Comparison of ENCODE assay signal across 20 cellular contexts in the genomic region with DNA sequence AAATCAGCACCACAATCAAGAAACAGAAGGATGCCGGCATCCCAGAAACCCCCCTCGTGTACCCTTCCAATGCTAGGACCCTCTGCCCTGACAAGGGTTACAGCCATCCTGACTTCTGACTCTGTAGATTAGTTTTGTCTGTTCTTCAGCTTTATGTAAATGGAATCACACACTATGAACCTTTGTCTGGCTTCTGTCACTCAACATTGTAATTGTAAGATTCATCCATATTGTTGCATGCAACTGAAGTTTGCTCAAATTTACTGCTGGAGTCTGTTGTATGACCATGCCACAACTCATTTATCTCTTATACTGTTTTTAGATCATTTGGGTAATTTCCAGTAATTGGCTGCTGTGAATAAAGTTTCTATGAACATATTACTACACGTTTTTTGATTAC.
"Had no signal": no experiment of that assay in that cellular context is flagged by ENCODE, and none has a peak within 500 bp of the region (broad histone marks: within the 10 kb centered on the region; RNA-seq: fewer than 3 reads in every experiment).

No MANE protein-coding gene starts in this region.

- H3K36me3 Mint-ChIP-seq: naive B cell had no signal

- H3K9me3 Mint-ChIP-seq: activated T-helper 1 cell treated with anti-CD3 and anti-CD28 coated beads, Interleukin-12 subunit alpha, Interleukin-12 subunit beta, Interleukin-2, Interleukin-4 antibody, amounts not matched to agents 30 ng/mL and 10 ng/mL and 1 ng/mL, durations not matched to agents 14 hours and 24 hours and 36 hours; naive B cell had no signal

- H2AFZ ChIP-seq: parathyroid adenoma had no signal

- H3K27me3 Mint-ChIP-seq: naive B cell had no signal

- H3K27ac Mint-ChIP-seq: activated T-helper 1 cell treated with anti-CD3 and anti-CD28 coated beads, Interleukin-12 subunit alpha, Interleukin-12 subunit beta, Interleukin-2, Interleukin-4 antibody, amounts not matched to agents 30 ng/mL and 10 ng/mL and 1 ng/mL, durations not matched to agents 14 hours and 24 hours and 36 hours had no signal

- H3K27ac ChIP-seq: body of pancreas, esophagus squamous epithelium, left lung, neutrophil, parathyroid adenoma, thyroid gland had no signal

- H3K4me3 ChIP-seq: body of pancreas, esophagus squamous epithelium, left lung, thyroid gland had no signal

- H3K9me3 ChIP-seq: body of pancreas, esophagus squamous epithelium, left lung, neutrophil, thyroid gland had no signal

- DNase-seq: activated CD4-positive, alpha-beta T cell treated with anti-CD3 and anti-CD28 coated beads, Interleukin-2, amount 50 U/mL, for 4 hours; activated naive CD4-positive, alpha-beta T cell treated with anti-CD3 and anti-CD28 coated beads, Interleukin-2, amount 50 U/mL, for 16 hours; body of pancreas; central memory CD4-positive, alpha-beta T cell; cortex of kidney; effector CD4-positive, alpha-beta T cell; esophagus squamous epithelium; hippocampal formation; left lung; mammary epithelial cell; naive B cell; retina; stimulated activated CD4-positive, alpha-beta T cell treated with anti-CD3 and anti-CD28 coated beads, Interleukin-12 subunit alpha, Interleukin-12 subunit beta, amount 100 ng/mL, for 4 hours; stimulated activated CD4-positive, alpha-beta T cell treated with anti-CD3 and anti-CD28 coated beads, Interleukin-2, amount 100 ng/mL, for 24 hours; T-helper 2 cell; thyroid gland had no signal

- H3K27me3 ChIP-seq: body of pancreas, esophagus squamous epithelium, left lung, neutrophil, thyroid gland had no signal

- ATAC-seq: body of pancreas, left lung, WTC11 had no signal

- H3K9ac ChIP-seq: parathyroid adenoma had no signal

- H3K4me3 Mint-ChIP-seq: activated T-helper 1 cell treated with anti-CD3 and anti-CD28 coated beads, Interleukin-12 subunit alpha, Interleukin-12 subunit beta, Interleukin-2, Interleukin-4 antibody, amounts not matched to agents 30 ng/mL and 10 ng/mL and 1 ng/mL, durations not matched to agents 14 hours and 24 hours and 36 hours; WTC11 had no signal
